28 cellular contexts compared by ENCODE assay signal in the genomic region with DNA sequence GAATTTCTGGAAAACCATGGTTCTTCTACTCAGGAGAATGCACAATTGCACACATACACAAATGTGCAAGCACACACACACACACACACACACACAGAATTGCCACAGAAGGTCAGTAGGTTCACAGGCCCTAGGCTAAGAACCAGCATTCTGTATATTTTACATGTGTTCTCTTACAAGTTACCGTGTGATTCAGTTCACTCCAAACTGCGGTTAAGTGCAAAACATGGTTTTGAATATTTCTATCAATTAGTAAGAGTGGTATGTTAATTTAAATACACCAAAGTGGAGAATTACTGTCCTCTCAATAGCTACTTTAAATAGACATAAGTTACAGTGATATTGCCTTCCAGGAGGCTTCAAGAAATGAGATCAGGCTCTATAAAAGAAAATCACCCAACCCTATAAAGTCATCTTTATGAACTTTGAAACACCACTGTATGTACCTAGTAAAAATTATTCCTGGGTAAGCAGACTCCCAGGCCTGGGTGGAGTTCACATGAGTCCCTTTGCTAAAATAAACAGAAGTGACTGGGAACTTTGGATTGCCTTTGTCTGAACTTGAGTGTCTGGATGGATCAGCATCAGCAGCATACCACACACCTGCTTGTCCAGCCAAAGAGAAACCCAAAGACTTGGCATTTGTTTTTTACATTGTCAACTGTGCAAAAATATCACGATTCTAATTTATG.
DNase-seq lines count a peak whose midpoint lies in the region; ATAC-seq, FAIRE-seq and TF ChIP-seq lines count a peak whose summit lies in the region.
"Had no signal": no experiment of that assay in that cellular context is flagged by ENCODE, and none has a peak within 500 bp of the region (broad histone marks: within the 10 kb centered on the region; RNA-seq: fewer than 3 reads in every experiment).

No MANE protein-coding gene starts in this region.

- CTCF ChIA-PET in CD8-positive, alpha-beta T cell (lab: Charles Lee): no interaction called here

- H3K27me3 Mint-ChIP-seq in GM23338 (ENCODE audit: insufficient read depth, low read depth, poor library complexity): no peaks in the 10 kb centered on the region
- H3K27me3 Mint-ChIP-seq in CD8-positive, alpha-beta T cell (ENCODE audit: low read depth): peaks cover 8% of the 10 kb centered on the region
- H3K27me3 Mint-ChIP-seq: stimulated activated naive B cell treated with anti-CD40 and anti-IgM and Interleukin-4, amounts not matched to agents 10 μg/mL and 1 μg/mL and 100 μg/mL, for 72 hours had no signal

- POLR2A ChIA-PET in CD8-positive, alpha-beta T cell (lab: Charles Lee): no interaction called here

- no peaks in the 10 kb centered on the region for H3K79me2 ChIP-seq in GM23338 (replicated peaks; ENCODE audit: insufficient read depth)

- no peak overlapping the region for H3K27ac Mint-ChIP-seq in GM23338
- H3K27ac Mint-ChIP-seq in CD8-positive, alpha-beta T cell: no peak overlapping the region
- H3K27ac Mint-ChIP-seq: activated naive CD4-positive, alpha-beta T cell treated with anti-CD3 and anti-CD28 coated beads for 36 hours; IgD-negative memory B cell; stimulated activated naive B cell treated with anti-CD40 and anti-IgM and Interleukin-4, amounts not matched to agents 10 μg/mL and 1 μg/mL and 100 μg/mL, for 72 hours had no signal

- no peaks in the 10 kb centered on the region for H3K27me3 ChIP-seq in GM23338 (ENCODE audit: insufficient read depth)
- H3K27me3 ChIP-seq in mucosa of rectum (ENCODE audit: control insufficient read depth in 2 of 2, insufficient read depth in 2 of 2, low read length in 2 of 2): no peaks in the 10 kb centered on the region
- H3K27me3 ChIP-seq in CD8-positive, alpha-beta T cell (ENCODE audit: insufficient read depth, low read length): no peaks in the 10 kb centered on the region
- H3K27me3 ChIP-seq: MG63, vagina had no signal

- H4K20me1 ChIP-seq in GM23338 (replicated peaks; ENCODE audit: insufficient read depth): no peaks in the 10 kb centered on the region

- H3K27ac ChIP-seq in GM23338 (ENCODE audit: low read depth) (no peak overlapping the region), mucosa of rectum (ENCODE audit: low read depth in 2 of 2, low read length in 2 of 2) (peak overlapping the region; percentile 84 to 91)
- no peak overlapping the region for H3K27ac ChIP-seq in CD8-positive, alpha-beta T cell (ENCODE audit: low read depth, low read length)
- H3K27ac ChIP-seq: vagina had no signal

- no peaks in the 10 kb centered on the region for H3F3A ChIP-seq in GM23338 (replicated peaks; ENCODE audit: low read depth)

- peaks cover 3% of the 10 kb centered on the region; the same call in 1 of the 3 replicates for H3K36me3 Mint-ChIP-seq in GM23338 (ENCODE audit: low read depth)
- H3K36me3 Mint-ChIP-seq in CD8-positive, alpha-beta T cell: no peaks in the 10 kb centered on the region
- H3K36me3 Mint-ChIP-seq: naive B cell had no signal

- H3K9ac ChIP-seq in mucosa of rectum (ENCODE audit: low read depth in 1 of 2, low read length in 2 of 2): peak overlapping the region in 1 of 2 donors; percentile 51
- H3K9ac ChIP-seq: SK-N-SH had no signal

- no peak for DNase-seq in GM23338 (ENCODE audit: low spot score)
- DNase-seq in NCI-H526 (lab: John Stamatoyannopoulos, UW): peak; percentile 18 to 34
- DNase-seq in epithelial cell of esophagus (ENCODE audit: low read depth): peak; percentile 83
- no peak for DNase-seq in frontal cortex (ENCODE audit: low spot score in 2 of 2)
- no peak for DNase-seq in CD8-positive, alpha-beta T cell
- no peak for DNase-seq in HK-2 (ENCODE audit: unreplicated experiment)
- DNase-seq: ACHN; activated CD4-positive, alpha-beta T cell treated with anti-CD3 and anti-CD28 coated beads for 48 hours; activated naive CD4-positive, alpha-beta T cell treated with anti-CD3 and anti-CD28 coated beads for 36 hours; activated T-cell treated with anti-CD3 and anti-CD28 coated beads, Interleukin-2, amount 50 U/mL, for 4 hours; DMS79 treated with DMSO at 0.1 percent for 48 hours; H7; kidney glomerular epithelial cell; MG63; naive B cell; NCI-H146; NCI-H2171; NCI-H524 treated with DMSO at 0.1 percent for 48 hours; nucleus accumbens; RPMI8226; SK-N-SH; stimulated activated CD4-positive, alpha-beta T cell treated with anti-CD3 and anti-CD28 coated beads, Interleukin-4, amount 100 ng/mL, for 24 hours; stimulated activated naive B cell treated with anti-CD40 and anti-IgM and Interleukin-4, amounts not matched to agents 10 μg/mL and 1 μg/mL and 100 μg/mL, for 72 hours; T-helper 2 cell had no signal

- H3K4me3 Mint-ChIP-seq in GM23338: no peak overlapping the region
- no peak overlapping the region for H3K4me3 Mint-ChIP-seq in CD8-positive, alpha-beta T cell
- H3K4me3 Mint-ChIP-seq: activated naive CD4-positive, alpha-beta T cell treated with anti-CD3 and anti-CD28 coated beads for 36 hours; activated T-cell treated with anti-CD3 and anti-CD28 coated beads, Interleukin-2, amount 50 U/mL, for 4 hours; IgD-negative memory B cell; naive B cell; stimulated activated naive B cell treated with anti-CD40 and anti-IgM and Interleukin-4, amounts not matched to agents 10 μg/mL and 1 μg/mL and 100 μg/mL, for 72 hours had no signal

- peaks cover 3% of the 10 kb centered on the region; the same call in 2 of the 3 replicates for H3K9me3 Mint-ChIP-seq in GM23338
- peaks cover 2% of the 10 kb centered on the region for H3K9me3 Mint-ChIP-seq in CD8-positive, alpha-beta T cell
- H3K9me3 Mint-ChIP-seq: activated T-cell treated with anti-CD3 and anti-CD28 coated beads, Interleukin-2, amount 50 U/mL, for 4 hours had no signal

- ATAC-seq in GM23338: no peak
- ATAC-seq in HG03469 (IDR thresholded peaks at IDR 0.05; ENCODE audit: unreplicated experiment): no peak
- no peak for ATAC-seq in CD8-positive, alpha-beta T cell
- ATAC-seq: activated T-cell treated with anti-CD3 and anti-CD28 coated beads, Interleukin-2, amount 50 U/mL, for 4 hours; stimulated activated naive B cell treated with anti-CD40 and anti-IgM and Interleukin-4, amounts not matched to agents 10 μg/mL and 1 μg/mL and 100 μg/mL, for 72 hours had no signal

- H3K4me1 Mint-ChIP-seq in GM23338: peaks cover 5% of the 10 kb centered on the region; the same call in 2 of the 3 replicates
- no peaks in the 10 kb centered on the region for H3K4me1 Mint-ChIP-seq in CD8-positive, alpha-beta T cell (ENCODE audit: low read depth)
- H3K4me1 Mint-ChIP-seq: IgD-negative memory B cell; naive B cell; stimulated activated naive B cell treated with anti-CD40 and anti-IgM and Interleukin-4, amounts not matched to agents 10 μg/mL and 1 μg/mL and 100 μg/mL, for 72 hours had no signal

- H3K36me3 ChIP-seq in GM23338 (ENCODE audit: insufficient read depth): no peaks in the 10 kb centered on the region
- H3K36me3 ChIP-seq in mucosa of rectum (ENCODE audit: control insufficient read depth in 2 of 2, insufficient read depth in 2 of 2, low read length in 2 of 2): no peaks in the 10 kb centered on the region
- no peaks in the 10 kb centered on the region for H3K36me3 ChIP-seq in CD8-positive, alpha-beta T cell (ENCODE audit: insufficient read depth, low read length)
- H3K36me3 ChIP-seq: MG63, vagina had no signal

- H3K9me3 ChIP-seq in mucosa of rectum (ENCODE audit: control insufficient read depth in 2 of 2, low read length in 2 of 2): no peaks in the 10 kb centered on the region
- H3K9me3 ChIP-seq in CD8-positive, alpha-beta T cell (ENCODE audit: low read length): no peaks in the 10 kb centered on the region
- H3K9me3 ChIP-seq: MG63, SK-N-SH, vagina had no signal

- intact Hi-C loops in CD8-positive, alpha-beta T cell (cut with DNase I, micrococcal nuclease): no loop called here

- H3K4me1 ChIP-seq in GM23338 (ENCODE audit: insufficient read depth) (no peaks in the 10 kb centered on the region), mucosa of rectum (ENCODE audit: control insufficient read depth in 2 of 2, insufficient read depth in 2 of 2, low read length in 2 of 2) (peaks cover 8 to 32% of the 10 kb centered on the region in 2 donors)
- H3K4me1 ChIP-seq in CD8-positive, alpha-beta T cell (ENCODE audit: insufficient read depth, low read length): no peaks in the 10 kb centered on the region

- TF ChIP-seq CTCF in GM23338 (conservative IDR thresholded peaks at IDR 0.05; ENCODE audit: low read depth in 2 of 2) (no peak), epithelial cell of esophagus (IDR thresholded peaks at IDR 0.05; ENCODE audit: insufficient read depth, low read depth, low read length, missing control alignments) (no peak)
- no peak for TF ChIP-seq CTCF in CD8-positive, alpha-beta T cell (IDR thresholded peaks at IDR 0.05)

- no peaks in the 10 kb centered on the region for H3K9me2 ChIP-seq in GM23338 (ENCODE audit: insufficient read depth)
- H3K9me2 ChIP-seq: SK-N-SH had no signal

- H2AFZ ChIP-seq in GM23338: 0 out of 2 replicates have a peak overlapping the region, but pooled peaks have one; percentile 19

- H3K4me2 ChIP-seq in GM23338: no peak overlapping the region
- H3K4me2 ChIP-seq: SK-N-SH had no signal

- FAIRE-seq in frontal cortex (lab: Jason Lieb, UNC): no peak

- H3K4me3 ChIP-seq in GM23338 (no peak overlapping the region), epithelial cell of esophagus (ENCODE audit: low read length) (no peak overlapping the region), mucosa of rectum (ENCODE audit: low read length in 2 of 2) (no peak overlapping the region)
- no peak overlapping the region for H3K4me3 ChIP-seq in CD8-positive, alpha-beta T cell (ENCODE audit: low read depth, low read length)
- H3K4me3 ChIP-seq: MG63, vagina had no signal

TF ChIP-seq in GM23338, 12 proteins besides CTCF, POLR2A, EP300 and RAD21 (continues in another document):
- TF ChIP-seq EZH2phosphoT487 (IDR thresholded peaks at IDR 0.05; ENCODE audit: unreplicated experiment): no peak
- TF ChIP-seq JUNB (IDR thresholded peaks at IDR 0.05; ENCODE audit: unreplicated experiment): no peak

Comparison
In these comparisons a context has a peak if more than half of its experiments do, and no peak if none do; other contexts are left out.
1. DNase-seq: peak in NCI-H526 (2 of 2) and epithelial cell of esophagus (single experiment); none in GM23338 (single experiment), frontal cortex (0 of 2), CD8-positive, alpha-beta T cell (0 of 7) and HK-2 (single experiment).
2. H3K27ac ChIP-seq: peak in mucosa of rectum (2 of 2); none in GM23338 (single experiment) and CD8-positive, alpha-beta T cell (single experiment).